Comparison of ENCODE assay signal across 33 cellular contexts in the genomic region with DNA sequence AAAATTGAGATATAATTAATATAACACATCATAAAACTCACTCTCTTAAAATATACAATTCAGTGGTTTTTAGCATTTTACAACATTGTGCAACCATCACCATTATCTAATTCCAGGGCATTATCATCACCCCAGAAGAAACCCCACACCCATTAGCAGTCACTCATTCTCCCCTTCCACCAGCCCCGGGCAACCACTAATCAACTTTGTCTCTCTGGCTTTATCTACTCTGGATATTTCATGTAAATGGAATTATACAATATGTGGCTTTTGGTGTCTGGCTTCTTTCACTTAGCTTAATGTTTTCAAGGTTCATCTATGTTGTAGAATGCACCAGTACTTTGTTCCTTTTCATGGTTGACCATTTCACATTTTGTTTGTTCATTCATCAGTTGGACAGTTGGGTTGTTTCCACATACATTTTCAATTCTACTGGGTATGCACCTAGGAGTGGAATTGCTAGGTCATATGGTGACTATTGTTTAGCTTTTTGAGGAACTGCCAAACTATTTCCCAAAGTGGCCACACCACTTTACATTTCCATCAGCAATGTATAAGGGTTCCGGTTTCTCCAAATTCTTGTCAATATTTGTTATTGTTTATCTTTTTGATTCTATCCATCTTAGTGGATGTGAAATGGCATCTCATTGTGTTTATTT.
DNase-seq lines count a peak whose midpoint lies in the region; ATAC-seq and TF ChIP-seq lines count a peak whose summit lies in the region.
"Had no signal": no experiment of that assay in that cellular context is flagged by ENCODE, and none has a peak within 500 bp of the region (broad histone marks: within the 10 kb centered on the region; RNA-seq: fewer than 3 reads in every experiment).

No MANE protein-coding gene starts in this region.

- no peaks in the 10 kb centered on the region for H3K27me3 Mint-ChIP-seq in stimulated activated naive B cell treated with anti-CD40 and anti-IgM and Interleukin-4, amounts not matched to agents 10 μg/mL and 1 μg/mL and 100 μg/mL, for 72 hours
- H3K27me3 Mint-ChIP-seq: activated CD4-positive, alpha-beta memory T cell treated with anti-CD3 and anti-CD28 coated beads for 36 hours; activated naive CD4-positive, alpha-beta T cell treated with anti-CD3 and anti-CD28 coated beads, Interleukin-2, amount 10 ng/mL, durations not matched to agents 7 days and 5 days; CD4-positive, alpha-beta memory T cell; T-cell had no signal

- WGBS in ovary, 3 donors = 91 to 96% (median 94%) methylated on average over 2 of the region's 2 CpGs

- ATAC-seq in stimulated activated naive B cell treated with anti-CD40 and anti-IgM and Interleukin-4, amounts not matched to agents 10 μg/mL and 1 μg/mL and 100 μg/mL, for 72 hours (replicated peaks) = no peak
- ATAC-seq: activated CD4-positive, CD25-positive, alpha-beta regulatory T cell treated with anti-CD3 and anti-CD28 coated beads, Interleukin-2, amount 50 U/mL, for 24 hours; esophagus mucosa; gastrocnemius medialis; left colon; T-cell had no signal

- peaks cover 0 to 3% of the 10 kb centered on the region in 2 donors for H3K9me3 Mint-ChIP-seq in stimulated activated naive B cell treated with anti-CD40 and anti-IgM and Interleukin-4, amounts not matched to agents 10 μg/mL and 1 μg/mL and 100 μg/mL, for 72 hours
- H3K9me3 Mint-ChIP-seq: activated CD4-positive, alpha-beta memory T cell treated with anti-CD3 and anti-CD28 coated beads for 36 hours; activated naive CD4-positive, alpha-beta T cell treated with anti-CD3 and anti-CD28 coated beads, Interleukin-2, amount 10 ng/mL, durations not matched to agents 7 days and 5 days; CD4-positive, alpha-beta memory T cell; T-cell had no signal

- in situ Hi-C loops in astrocyte of the cerebellum (cut with HindIII; ENCODE audit: low sequenced_read_pairs) = no loop called here

- H3K4me1 Mint-ChIP-seq in stimulated activated naive B cell treated with anti-CD40 and anti-IgM and Interleukin-4, amounts not matched to agents 10 μg/mL and 1 μg/mL and 100 μg/mL, for 72 hours = peaks cover 45 to 88% of the 10 kb centered on the region in 2 donors

- peaks cover 10 to 26% of the 10 kb centered on the region in 2 donors for H3K36me3 Mint-ChIP-seq in stimulated activated naive B cell treated with anti-CD40 and anti-IgM and Interleukin-4, amounts not matched to agents 10 μg/mL and 1 μg/mL and 100 μg/mL, for 72 hours
- H3K36me3 Mint-ChIP-seq: activated CD4-positive, alpha-beta memory T cell treated with anti-CD3 and anti-CD28 coated beads for 36 hours; CD4-positive, alpha-beta memory T cell; T-cell had no signal

- no peak overlapping the region for H3K4me3 Mint-ChIP-seq in stimulated activated naive B cell treated with anti-CD40 and anti-IgM and Interleukin-4, amounts not matched to agents 10 μg/mL and 1 μg/mL and 100 μg/mL, for 72 hours
- H3K4me3 Mint-ChIP-seq: activated CD4-positive, alpha-beta memory T cell treated with anti-CD3 and anti-CD28 coated beads for 36 hours; activated naive CD4-positive, alpha-beta T cell treated with anti-CD3 and anti-CD28 coated beads, Interleukin-2, amount 10 ng/mL, durations not matched to agents 7 days and 5 days; CD4-positive, alpha-beta memory T cell; T-cell had no signal

- intact Hi-C loops in ovary (cut with DNase I) = no loop called here

- H3K36me3 ChIP-seq in ovary = no peaks in the 10 kb centered on the region
- H3K36me3 ChIP-seq: cardiac muscle cell, gastrocnemius medialis, Peyer's patch, right atrium auricular region, spleen had no signal

- TF ChIP-seq CTCF in astrocyte of the cerebellum (IDR thresholded peaks at IDR 0.05; ENCODE audit: low read depth, low read length, missing control alignments) = no peak
- TF ChIP-seq CTCF in ovary (IDR thresholded peaks at IDR 0.05) = no peak

- no peak for TF ChIP-seq EP300 in ovary (IDR thresholded peaks at IDR 0.05)

- peak overlapping the region; percentile 6 for H3K27ac Mint-ChIP-seq in stimulated activated naive B cell treated with anti-CD40 and anti-IgM and Interleukin-4, amounts not matched to agents 10 μg/mL and 1 μg/mL and 100 μg/mL, for 72 hours
- H3K27ac Mint-ChIP-seq: activated CD4-positive, alpha-beta memory T cell treated with anti-CD3 and anti-CD28 coated beads for 36 hours; activated naive CD4-positive, alpha-beta T cell treated with anti-CD3 and anti-CD28 coated beads, Interleukin-2, amount 10 ng/mL, durations not matched to agents 7 days and 5 days; CD4-positive, alpha-beta memory T cell; T-cell had no signal

- DNase-seq in EL = peak; percentile 51
- peak; percentile 83 for DNase-seq in NCI-H226
- DNase-seq in astrocyte of the cerebellum (ENCODE audit: low read depth) = peak; percentile 24
- no peak for DNase-seq in stimulated activated naive B cell treated with anti-CD40 and anti-IgM and Interleukin-4, amounts not matched to agents 10 μg/mL and 1 μg/mL and 100 μg/mL, for 72 hours
- no peak for DNase-seq in NCI-H345 (lab: John Stamatoyannopoulos, UW)
- DNase-seq in NCI-H446 (lab: John Stamatoyannopoulos, UW) = no peak
- DNase-seq in ovary = no peak
- DNase-seq: activated CD4-positive, alpha-beta memory T cell treated with anti-CD3 and anti-CD28 coated beads for 36 hours; activated CD8-positive, alpha-beta memory T cell treated with anti-CD3 and anti-CD28 coated beads, Interleukin-2, amount 50 U/mL, for 4 hours; activated naive CD4-positive, alpha-beta T cell treated with anti-CD3 and anti-CD28 coated beads, Interleukin-2, amount 10 ng/mL, durations not matched to agents 7 days and 5 days; CD4-positive, alpha-beta memory T cell; effector memory CD4-positive, alpha-beta T cell; gastrocnemius medialis; hippocampal formation; left colon; mammary epithelial cell; NCI-H1048; NCI-H1694 treated with DMSO at 0.1 percent for 48 hours; NCI-H2171; NCI-H524 treated with DMSO at 0.1 percent for 48 hours; Peyer's patch; SIG-M5; spleen; stimulated activated CD4-positive, alpha-beta T cell treated with anti-CD3 and anti-CD28 coated beads, Interleukin-2, amount 100 ng/mL, for 48 hours; T-cell; trophoblast cell had no signal

- H3K4me3 ChIP-seq in astrocyte of the cerebellum (ENCODE audit: low read depth, low read length) (no peak overlapping the region), ovary (no peak overlapping the region)
- H3K4me3 ChIP-seq: cardiac muscle cell, coronary artery, gastrocnemius medialis, Peyer's patch, right atrium auricular region, spleen had no signal

- TF ChIP-seq POLR2A in ovary (IDR thresholded peaks at IDR 0.05) = no peak

- no peaks in the 10 kb centered on the region for H3K27me3 ChIP-seq in ovary
- H3K27me3 ChIP-seq: cardiac muscle cell, gastrocnemius medialis, Peyer's patch, right atrium auricular region, spleen had no signal

- peaks cover 1% of the 10 kb centered on the region for H3K4me1 ChIP-seq in ovary (ENCODE audit: insufficient read depth)
- H3K4me1 ChIP-seq: parathyroid adenoma had no signal

- H3K9me3 ChIP-seq in ovary = no peaks in the 10 kb centered on the region
- H3K9me3 ChIP-seq: gastrocnemius medialis, Peyer's patch, right atrium auricular region, spleen had no signal

- no peak overlapping the region for H3K27ac ChIP-seq in ovary
- H3K27ac ChIP-seq: cardiac muscle cell, coronary artery, gastrocnemius medialis, KMS-11, parathyroid adenoma, Peyer's patch, right atrium auricular region, spleen had no signal

Comparison
In these comparisons a context has a peak if more than half of its experiments do, and no peak if none do; other contexts are left out.
1. DNase-seq: peak in EL (single experiment), NCI-H226 (single experiment) and astrocyte of the cerebellum (single experiment); none in stimulated activated naive B cell treated with anti-CD40 and anti-IgM and Interleukin-4, amounts not matched to agents 10 μg/mL and 1 μg/mL and 100 μg/mL, for 72 hours (single experiment), NCI-H345 (single experiment), NCI-H446 (0 of 2) and ovary (0 of 5).